In genomic region chr20:22536956-22537756, GRCh38 we compare ENCODE assay signal across 1 cellular context.
A peak's percentile ranks its signal among the peaks of the same experiment; 100 is the strongest.
TF ChIP-seq lines count a peak whose summit lies in the region.

No MANE protein-coding gene starts in this region.

TF ChIP-seq in HepG2, 621 proteins besides CTCF, POLR2A, EP300 and RAD21 (continued from another document and continues in another):
- TF ChIP-seq DRAP1 (CRISPR knock-in tag; IDR thresholded peaks at IDR 0.05) (peak; percentile 37; the same call in 1 of the 2 replicates), ASH2L (IDR thresholded peaks at IDR 0.05; ENCODE audit: insufficient read length, low read depth, low read length) (no peak), SP140L (CRISPR knock-in tag; IDR thresholded peaks at IDR 0.05; ENCODE audit: borderline replicate concordance) (0 out of 2 replicates have a peak, but pooled peaks have one; percentile 49), FOXA3 (CRISPR knock-in tag; IDR thresholded peaks at IDR 0.05) (no peak), SIX4 (CRISPR knock-in tag; IDR thresholded peaks at IDR 0.05) (no peak), ZKSCAN8 (CRISPR knock-in tag; IDR thresholded peaks at IDR 0.05; ENCODE audit: borderline replicate concordance) (no peak), SOX6 (IDR thresholded peaks at IDR 0.05) (no peak), SOX6 (CRISPR knock-in tag; IDR thresholded peaks at IDR 0.05) (peak; percentile 30; the same call in 1 of the 2 replicates), MBD4 (IDR thresholded peaks at IDR 0.05; ENCODE audit: borderline replicate concordance, low read length) (no peak), ZNF547 (CRISPR knock-in tag; IDR thresholded peaks at IDR 0.05) (0 out of 2 replicates have a peak, but pooled peaks have one; percentile 51), PLSCR1 (CRISPR knock-in tag; IDR thresholded peaks at IDR 0.05; ENCODE audit: borderline replicate concordance) (no peak), PHF8 (CRISPR knock-in tag; IDR thresholded peaks at IDR 0.05) (no peak), ZNF446 (CRISPR knock-in tag; IDR thresholded peaks at IDR 0.05) (no peak), SCMH1 (CRISPR knock-in tag; IDR thresholded peaks at IDR 0.05; ENCODE audit: borderline replicate concordance) (no peak), ZNF138 (CRISPR knock-in tag; IDR thresholded peaks at IDR 0.05; ENCODE audit: low read depth) (no peak), TFDP1 (CRISPR knock-in tag; IDR thresholded peaks at IDR 0.05; ENCODE audit: borderline replicate concordance) (no peak), NCOR1 (IDR thresholded peaks at IDR 0.05; ENCODE audit: borderline replicate concordance, low read length) (no peak), ZNF549 (CRISPR knock-in tag; IDR thresholded peaks at IDR 0.05) (no peak), ZNF775 (CRISPR knock-in tag; IDR thresholded peaks at IDR 0.05; ENCODE audit: borderline replicate concordance) (no peak), SMC3 (IDR thresholded peaks at IDR 0.05; ENCODE audit: low read length) (no peak), PCBP1 (IDR thresholded peaks at IDR 0.05; ENCODE audit: borderline replicate concordance, low read depth, low read length) (no peak), AHR (CRISPR knock-in tag; IDR thresholded peaks at IDR 0.05) (no peak), ZC3H13 (CRISPR knock-in tag; IDR thresholded peaks at IDR 0.05) (no peak), REXO4 (CRISPR knock-in tag; IDR thresholded peaks at IDR 0.05; ENCODE audit: borderline replicate concordance) (no peak), RAD51 (IDR thresholded peaks at IDR 0.05; ENCODE audit: borderline replicate concordance) (no peak), ZNF235 (CRISPR knock-in tag; IDR thresholded peaks at IDR 0.05; ENCODE audit: borderline replicate concordance) (no peak), ZFP1 (CRISPR knock-in tag; IDR thresholded peaks at IDR 0.05) (no peak), ZNF121 (CRISPR knock-in tag; IDR thresholded peaks at IDR 0.05) (no peak), ZNF713 (CRISPR knock-in tag; IDR thresholded peaks at IDR 0.05) (no peak), NKX3-1 (CRISPR knock-in tag; IDR thresholded peaks at IDR 0.05) (no peak), LBX2 (CRISPR knock-in tag; IDR thresholded peaks at IDR 0.05; ENCODE audit: borderline replicate concordance) (no peak), ZFP91 (CRISPR knock-in tag; IDR thresholded peaks at IDR 0.05; ENCODE audit: borderline replicate concordance) (no peak), ZNF432 (CRISPR knock-in tag; IDR thresholded peaks at IDR 0.05; ENCODE audit: borderline replicate concordance) (no peak), ZSCAN25 (CRISPR knock-in tag; IDR thresholded peaks at IDR 0.05) (no peak), ZNF44 (CRISPR knock-in tag; IDR thresholded peaks at IDR 0.05) (no peak), KLF6 (CRISPR knock-in tag; IDR thresholded peaks at IDR 0.05) (no peak), RCOR2 (CRISPR knock-in tag; IDR thresholded peaks at IDR 0.05) (no peak), ZNF280D (CRISPR knock-in tag; IDR thresholded peaks at IDR 0.05) (no peak), ZNF503 (CRISPR knock-in tag; IDR thresholded peaks at IDR 0.05) (no peak), CCAR2 (optimal IDR thresholded peaks at IDR 0.05; ENCODE audit: low read depth, low read length) (no peak), ZNF773 (CRISPR knock-in tag; IDR thresholded peaks at IDR 0.05; ENCODE audit: borderline replicate concordance) (no peak), FUBP1 (CRISPR knock-in tag; IDR thresholded peaks at IDR 0.05; ENCODE audit: borderline replicate concordance) (no peak), GLI4 (CRISPR knock-in tag; IDR thresholded peaks at IDR 0.05; ENCODE audit: borderline replicate concordance) (no peak), NR2F1 (CRISPR knock-in tag; IDR thresholded peaks at IDR 0.05) (no peak), MYPOP (CRISPR knock-in tag; IDR thresholded peaks at IDR 0.05) (no peak), ZBTB34 (CRISPR knock-in tag; IDR thresholded peaks at IDR 0.05) (no peak), ZNF569 (CRISPR knock-in tag; IDR thresholded peaks at IDR 0.05; ENCODE audit: borderline replicate concordance) (no peak), FOSL2 (CRISPR knock-in tag; IDR thresholded peaks at IDR 0.05) (peak; percentile 37), EZH2 (conservative IDR thresholded peaks at IDR 0.05; ENCODE audit: low read depth, low read length) (no peak), SRSF4 (IDR thresholded peaks at IDR 0.05; ENCODE audit: low read depth, low read length, poor library complexity, severe bottlenecking) (no peak), ZNF552 (CRISPR knock-in tag; IDR thresholded peaks at IDR 0.05; ENCODE audit: borderline replicate concordance) (no peak), NFE2L1 (CRISPR knock-in tag; IDR thresholded peaks at IDR 0.05; ENCODE audit: borderline replicate concordance) (no peak), ZBTB20 (CRISPR knock-in tag; IDR thresholded peaks at IDR 0.05; ENCODE audit: borderline replicate concordance, low read depth) (peak; percentile 94), HOXA7 (CRISPR knock-in tag; IDR thresholded peaks at IDR 0.05) (no peak), ZNF512 (CRISPR knock-in tag; IDR thresholded peaks at IDR 0.05) (no peak), SATB2 (CRISPR knock-in tag; IDR thresholded peaks at IDR 0.05) (no peak), ZNF501 (CRISPR knock-in tag; IDR thresholded peaks at IDR 0.05) (no peak), THAP8 (CRISPR knock-in tag; IDR thresholded peaks at IDR 0.05; ENCODE audit: borderline replicate concordance) (no peak)
